9 cellular contexts compared by ENCODE assay signal in genomic region chr20:12207875-12208274, GRCh38.
DNase-seq lines count a peak whose midpoint lies in the region; ATAC-seq lines count a peak whose summit lies in the region.
"Had no signal": no experiment of that assay in that cellular context is flagged by ENCODE, and none has a peak within 500 bp of the region (broad histone marks: within the 10 kb centered on the region; RNA-seq: fewer than 3 reads in every experiment).

No MANE protein-coding gene starts in this region.

- DNase-seq in AML-193 (lab: John Stamatoyannopoulos, UW) (peak; percentile 3 to 22), H4 (ENCODE audit: low spot score) (peak; percentile 30), SW480 (ENCODE audit: low spot score) (peak; percentile 17), iPS DF 6.9 (ENCODE audit: low read depth, low spot score) (peak; percentile 80), NCI-H526 treated with DMSO at 0.1 percent for 48 hours (lab: John Stamatoyannopoulos, UW) (no peak), mesenteric fat pad (ENCODE audit: low spot score) (no peak)
- DNase-seq in activated CD4-positive, alpha-beta T cell treated with anti-CD3 and anti-CD28 coated beads, Interleukin-2, amount 50 U/mL, for 1 hour = no peak
- DNase-seq: left cardiac atrium had no signal

- no peak overlapping the region for H3K27ac ChIP-seq in iPS DF 6.9 (ENCODE audit: low read length)

- no peaks in the 10 kb centered on the region for H3K4me1 ChIP-seq in iPS DF 6.9 (ENCODE audit: control insufficient read depth, insufficient read depth, low read length)

- WGBS in iPS DF 6.9 (ENCODE audit: insufficient coverage, insufficient read length) = no CpG with 5 or more reads among the region's 1 CpG

- no peaks in the 10 kb centered on the region for H3K9me3 ChIP-seq in iPS DF 6.9 (ENCODE audit: control insufficient read depth, insufficient read depth, low read length)

- H3K27me3 ChIP-seq in iPS DF 6.9 (ENCODE audit: control insufficient read depth, insufficient read depth, low read length) = no peaks in the 10 kb centered on the region

- no peak overlapping the region for H3K4me3 ChIP-seq in iPS DF 6.9 (ENCODE audit: low read length)

- no peaks in the 10 kb centered on the region for H3K36me3 ChIP-seq in iPS DF 6.9 (ENCODE audit: control insufficient read depth, insufficient read depth, low read length)

- no peak for ATAC-seq in HG03097 (IDR thresholded peaks at IDR 0.05; ENCODE audit: low FRiP score, unreplicated experiment)

Comparison
In these comparisons a context has a peak if more than half of its experiments do, and no peak if none do; other contexts are left out.
1. DNase-seq: peak in AML-193 (2 of 2), H4 (single experiment), SW480 (single experiment) and iPS DF 6.9 (single experiment); none in NCI-H526 treated with DMSO at 0.1 percent for 48 hours (single experiment), mesenteric fat pad (single experiment) and activated CD4-positive, alpha-beta T cell treated with anti-CD3 and anti-CD28 coated beads, Interleukin-2, amount 50 U/mL, for 1 hour (single experiment).